In the genomic region with DNA sequence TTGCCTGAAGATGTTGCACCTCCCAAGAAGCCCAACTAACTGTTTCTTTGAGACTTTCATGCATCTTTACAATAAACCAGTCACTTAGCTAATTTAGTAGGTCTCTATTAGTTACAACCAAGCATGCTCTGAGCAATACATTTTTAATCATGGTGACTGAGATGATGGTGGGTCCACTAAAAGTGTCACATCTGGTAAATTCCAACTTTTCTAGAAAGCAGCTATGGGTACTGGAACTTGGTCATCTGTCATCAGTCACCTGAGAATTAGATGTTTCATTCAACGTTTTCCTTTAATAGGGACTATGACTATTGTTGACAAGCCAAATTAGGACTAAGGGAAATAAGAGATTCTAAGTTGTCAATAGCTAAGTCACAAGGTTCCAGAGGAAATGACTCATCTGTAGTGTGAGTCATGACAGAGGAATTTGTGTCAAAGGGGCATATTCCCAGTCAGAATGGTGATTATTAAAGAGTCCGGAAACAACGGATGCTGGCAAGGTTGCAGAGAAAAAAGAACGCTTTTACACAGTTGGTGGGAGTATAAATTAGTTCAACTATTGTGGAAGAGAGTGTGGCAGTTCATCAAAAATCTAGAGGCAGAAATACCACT, we compare ENCODE assay signal across 2 cellular contexts.
A peak's percentile ranks its signal among the peaks of the same experiment; 100 is the strongest.
TF ChIP-seq lines count a peak whose summit lies in the region.

No MANE protein-coding gene starts in this region.

TF ChIP-seq in IMR-90, 13 proteins besides CTCF, POLR2A, EP300 and RAD21:
- TF ChIP-seq, protein P1, sequence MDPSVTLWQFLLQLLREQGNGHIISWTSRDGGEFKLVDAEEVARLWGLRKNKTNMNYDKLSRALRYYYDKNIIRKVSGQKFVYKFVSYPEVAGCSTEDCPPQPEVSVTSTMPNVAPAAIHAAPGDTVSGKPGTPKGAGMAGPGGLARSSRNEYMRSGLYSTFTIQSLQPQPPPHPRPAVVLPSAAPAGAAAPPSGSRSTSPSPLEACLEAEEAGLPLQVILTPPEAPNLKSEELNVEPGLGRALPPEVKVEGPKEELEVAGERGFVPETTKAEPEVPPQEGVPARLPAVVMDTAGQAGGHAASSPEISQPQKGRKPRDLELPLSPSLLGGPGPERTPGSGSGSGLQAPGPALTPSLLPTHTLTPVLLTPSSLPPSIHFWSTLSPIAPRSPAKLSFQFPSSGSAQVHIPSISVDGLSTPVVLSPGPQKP (IDR thresholded peaks at IDR 0.05; ENCODE audit: borderline replicate concordance, low read depth, low read length), result no peak
- TF ChIP-seq MAFK (IDR thresholded peaks at IDR 0.05; ENCODE audit: low read depth, low read length), result no peak
- no peak for TF ChIP-seq MXI1 (IDR thresholded peaks at IDR 0.05; ENCODE audit: borderline replicate concordance, low read depth, low read length)
- TF ChIP-seq CEBPB (IDR thresholded peaks at IDR 0.05; ENCODE audit: low read depth, low read length), result no peak
- TF ChIP-seq MAZ (IDR thresholded peaks at IDR 0.05; ENCODE audit: borderline replicate concordance, low read depth, low read length), result no peak
- TF ChIP-seq, protein P2, sequence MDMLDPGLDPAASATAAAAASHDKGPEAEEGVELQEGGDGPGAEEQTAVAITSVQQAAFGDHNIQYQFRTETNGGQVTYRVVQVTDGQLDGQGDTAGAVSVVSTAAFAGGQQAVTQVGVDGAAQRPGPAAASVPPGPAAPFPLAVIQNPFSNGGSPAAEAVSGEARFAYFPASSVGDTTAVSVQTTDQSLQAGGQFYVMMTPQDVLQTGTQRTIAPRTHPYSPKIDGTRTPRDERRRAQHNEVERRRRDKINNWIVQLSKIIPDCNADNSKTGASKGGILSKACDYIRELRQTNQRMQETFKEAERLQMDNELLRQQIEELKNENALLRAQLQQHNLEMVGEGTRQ (IDR thresholded peaks at IDR 0.05; ENCODE audit: low read depth, low read length), result no peak
- no peak for TF ChIP-seq RFX5 (IDR thresholded peaks at IDR 0.05; ENCODE audit: low read depth, low read length)
- no peak for TF ChIP-seq RCOR1 (IDR thresholded peaks at IDR 0.05; ENCODE audit: insufficient replicate concordance, low read length)
- TF ChIP-seq SMC3 (IDR thresholded peaks at IDR 0.05; ENCODE audit: low read depth, low read length), result no peak
- TF ChIP-seq FOS (IDR thresholded peaks at IDR 0.05; ENCODE audit: low read depth, low read length), result no peak
- no peak for TF ChIP-seq CHD1 (IDR thresholded peaks at IDR 0.05; ENCODE audit: low read depth, low read length)
- TF ChIP-seq BHLHE40 (IDR thresholded peaks at IDR 0.05; ENCODE audit: low read depth, low read length), result no peak
- TF ChIP-seq NFE2L2 (IDR thresholded peaks at IDR 0.05; ENCODE audit: low read depth, low read length), result no peak

TF ChIP-seq in HepG2, 621 proteins besides CTCF, POLR2A, EP300 and RAD21 (continued from another document and continues in another):
- TF ChIP-seq ZNF687 (CRISPR knock-in tag; IDR thresholded peaks at IDR 0.05) (no peak), ZNF12 (CRISPR knock-in tag; IDR thresholded peaks at IDR 0.05) (no peak), SSRP1 (CRISPR knock-in tag; IDR thresholded peaks at IDR 0.05) (no peak), KLF13 (CRISPR knock-in tag; IDR thresholded peaks at IDR 0.05) (no peak), ZNF383 (CRISPR knock-in tag; IDR thresholded peaks at IDR 0.05; ENCODE audit: borderline replicate concordance) (no peak), RBFOX2 (IDR thresholded peaks at IDR 0.05; ENCODE audit: low read depth, low read length) (no peak), GABPB1 (CRISPR knock-in tag; IDR thresholded peaks at IDR 0.05) (peak; percentile 67), ATF3 (CRISPR knock-in tag; IDR thresholded peaks at IDR 0.05) (peak; percentile 96), ZKSCAN8 (CRISPR knock-in tag; IDR thresholded peaks at IDR 0.05; ENCODE audit: borderline replicate concordance) (0 out of 2 replicates have a peak, but pooled peaks have one; percentile 42), HNRNPLL (IDR thresholded peaks at IDR 0.05; ENCODE audit: low read depth, low read length, poor library complexity, severe bottlenecking) (no peak), ZNF460 (CRISPR knock-in tag; IDR thresholded peaks at IDR 0.05; ENCODE audit: borderline replicate concordance) (no peak), NBN (conservative IDR thresholded peaks at IDR 0.05) (no peak), MAFF (IDR thresholded peaks at IDR 0.05; ENCODE audit: low read depth, low read length) (peak; percentile 34; the same call in 1 of the 2 replicates), ZNF282 (IDR thresholded peaks at IDR 0.05; ENCODE audit: partially characterized antibody) (no peak), CHD2 (IDR thresholded peaks at IDR 0.05; ENCODE audit: low read depth, low read length) (no peak), ZNF234 (CRISPR knock-in tag; conservative IDR thresholded peaks at IDR 0.05) (no peak), KAT8 (CRISPR knock-in tag; IDR thresholded peaks at IDR 0.05) (0 out of 2 replicates have a peak, but pooled peaks have one; percentile 37), PITX1 (CRISPR knock-in tag; IDR thresholded peaks at IDR 0.05) (no peak), ZFP62 (CRISPR knock-in tag; IDR thresholded peaks at IDR 0.05) (no peak), HMG20A (CRISPR knock-in tag; IDR thresholded peaks at IDR 0.05; ENCODE audit: borderline replicate concordance) (peak; percentile 70), BORCS8-MEF2B (CRISPR knock-in tag; IDR thresholded peaks at IDR 0.05) (no peak), FOXA3 (CRISPR knock-in tag; IDR thresholded peaks at IDR 0.05) (peak; percentile 82), ZNF678 (CRISPR knock-in tag; IDR thresholded peaks at IDR 0.05) (no peak)
- TF ChIP-seq, protein P3, sequence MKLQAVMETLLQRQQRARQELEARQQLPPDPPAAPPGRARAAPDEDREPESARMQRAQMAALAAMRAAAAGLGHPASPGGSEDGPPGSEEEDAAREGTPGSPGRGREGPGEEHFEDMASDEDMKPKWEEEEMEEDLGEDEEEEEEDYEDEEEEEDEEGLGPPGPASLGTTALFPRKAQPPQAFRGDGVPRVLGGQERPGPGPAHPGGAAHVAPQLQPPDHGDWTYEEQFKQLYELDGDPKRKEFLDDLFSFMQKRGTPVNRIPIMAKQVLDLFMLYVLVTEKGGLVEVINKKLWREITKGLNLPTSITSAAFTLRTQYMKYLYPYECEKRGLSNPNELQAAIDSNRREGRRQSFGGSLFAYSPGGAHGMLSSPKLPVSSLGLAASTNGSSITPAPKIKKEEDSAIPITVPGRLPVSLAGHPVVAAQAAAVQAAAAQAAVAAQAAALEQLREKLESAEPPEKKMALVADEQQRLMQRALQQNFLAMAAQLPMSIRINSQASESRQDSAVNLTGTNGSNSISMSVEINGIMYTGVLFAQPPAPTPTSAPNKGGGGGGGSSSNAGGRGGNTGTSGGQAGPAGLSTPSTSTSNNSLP (IDR thresholded peaks at IDR 0.05; ENCODE audit: low read depth, low read length), result peak; percentile 71; the same call in 1 of the 2 replicates
- TF ChIP-seq, protein P4, sequence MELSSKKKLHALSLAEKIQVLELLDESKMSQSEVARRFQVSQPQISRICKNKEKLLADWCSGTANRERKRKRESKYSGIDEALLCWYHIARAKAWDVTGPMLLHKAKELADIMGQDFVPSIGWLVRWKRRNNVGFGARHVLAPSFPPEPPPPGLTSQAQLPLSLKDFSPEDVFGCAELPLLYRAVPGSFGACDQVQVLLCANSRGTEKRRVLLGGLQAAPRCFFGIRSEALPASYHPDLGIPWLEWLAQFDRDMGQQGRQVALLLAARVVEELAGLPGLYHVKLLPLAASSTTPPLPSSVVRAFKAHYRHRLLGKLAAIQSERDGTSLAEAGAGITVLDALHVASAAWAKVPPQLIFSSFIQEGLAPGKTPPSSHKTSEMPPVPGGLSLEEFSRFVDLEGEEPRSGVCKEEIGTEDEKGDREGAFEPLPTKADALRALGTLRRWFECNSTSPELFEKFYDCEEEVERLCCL (CRISPR knock-in tag; IDR thresholded peaks at IDR 0.05; ENCODE audit: borderline replicate concordance), result no peak
- TF ChIP-seq, protein P5, sequence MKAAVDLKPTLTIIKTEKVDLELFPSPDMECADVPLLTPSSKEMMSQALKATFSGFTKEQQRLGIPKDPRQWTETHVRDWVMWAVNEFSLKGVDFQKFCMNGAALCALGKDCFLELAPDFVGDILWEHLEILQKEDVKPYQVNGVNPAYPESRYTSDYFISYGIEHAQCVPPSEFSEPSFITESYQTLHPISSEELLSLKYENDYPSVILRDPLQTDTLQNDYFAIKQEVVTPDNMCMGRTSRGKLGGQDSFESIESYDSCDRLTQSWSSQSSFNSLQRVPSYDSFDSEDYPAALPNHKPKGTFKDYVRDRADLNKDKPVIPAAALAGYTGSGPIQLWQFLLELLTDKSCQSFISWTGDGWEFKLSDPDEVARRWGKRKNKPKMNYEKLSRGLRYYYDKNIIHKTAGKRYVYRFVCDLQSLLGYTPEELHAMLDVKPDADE (CRISPR knock-in tag; IDR thresholded peaks at IDR 0.05), result no peak
- TF ChIP-seq, protein P6, sequence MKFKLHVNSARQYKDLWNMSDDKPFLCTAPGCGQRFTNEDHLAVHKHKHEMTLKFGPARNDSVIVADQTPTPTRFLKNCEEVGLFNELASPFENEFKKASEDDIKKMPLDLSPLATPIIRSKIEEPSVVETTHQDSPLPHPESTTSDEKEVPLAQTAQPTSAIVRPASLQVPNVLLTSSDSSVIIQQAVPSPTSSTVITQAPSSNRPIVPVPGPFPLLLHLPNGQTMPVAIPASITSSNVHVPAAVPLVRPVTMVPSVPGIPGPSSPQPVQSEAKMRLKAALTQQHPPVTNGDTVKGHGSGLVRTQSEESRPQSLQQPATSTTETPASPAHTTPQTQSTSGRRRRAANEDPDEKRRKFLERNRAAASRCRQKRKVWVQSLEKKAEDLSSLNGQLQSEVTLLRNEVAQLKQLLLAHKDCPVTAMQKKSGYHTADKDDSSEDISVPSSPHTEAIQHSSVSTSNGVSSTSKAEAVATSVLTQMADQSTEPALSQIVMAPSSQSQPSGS (CRISPR knock-in tag; IDR thresholded peaks at IDR 0.05), result peak; percentile 68; the same call in 1 of the 2 replicates
- TF ChIP-seq, protein P7, sequence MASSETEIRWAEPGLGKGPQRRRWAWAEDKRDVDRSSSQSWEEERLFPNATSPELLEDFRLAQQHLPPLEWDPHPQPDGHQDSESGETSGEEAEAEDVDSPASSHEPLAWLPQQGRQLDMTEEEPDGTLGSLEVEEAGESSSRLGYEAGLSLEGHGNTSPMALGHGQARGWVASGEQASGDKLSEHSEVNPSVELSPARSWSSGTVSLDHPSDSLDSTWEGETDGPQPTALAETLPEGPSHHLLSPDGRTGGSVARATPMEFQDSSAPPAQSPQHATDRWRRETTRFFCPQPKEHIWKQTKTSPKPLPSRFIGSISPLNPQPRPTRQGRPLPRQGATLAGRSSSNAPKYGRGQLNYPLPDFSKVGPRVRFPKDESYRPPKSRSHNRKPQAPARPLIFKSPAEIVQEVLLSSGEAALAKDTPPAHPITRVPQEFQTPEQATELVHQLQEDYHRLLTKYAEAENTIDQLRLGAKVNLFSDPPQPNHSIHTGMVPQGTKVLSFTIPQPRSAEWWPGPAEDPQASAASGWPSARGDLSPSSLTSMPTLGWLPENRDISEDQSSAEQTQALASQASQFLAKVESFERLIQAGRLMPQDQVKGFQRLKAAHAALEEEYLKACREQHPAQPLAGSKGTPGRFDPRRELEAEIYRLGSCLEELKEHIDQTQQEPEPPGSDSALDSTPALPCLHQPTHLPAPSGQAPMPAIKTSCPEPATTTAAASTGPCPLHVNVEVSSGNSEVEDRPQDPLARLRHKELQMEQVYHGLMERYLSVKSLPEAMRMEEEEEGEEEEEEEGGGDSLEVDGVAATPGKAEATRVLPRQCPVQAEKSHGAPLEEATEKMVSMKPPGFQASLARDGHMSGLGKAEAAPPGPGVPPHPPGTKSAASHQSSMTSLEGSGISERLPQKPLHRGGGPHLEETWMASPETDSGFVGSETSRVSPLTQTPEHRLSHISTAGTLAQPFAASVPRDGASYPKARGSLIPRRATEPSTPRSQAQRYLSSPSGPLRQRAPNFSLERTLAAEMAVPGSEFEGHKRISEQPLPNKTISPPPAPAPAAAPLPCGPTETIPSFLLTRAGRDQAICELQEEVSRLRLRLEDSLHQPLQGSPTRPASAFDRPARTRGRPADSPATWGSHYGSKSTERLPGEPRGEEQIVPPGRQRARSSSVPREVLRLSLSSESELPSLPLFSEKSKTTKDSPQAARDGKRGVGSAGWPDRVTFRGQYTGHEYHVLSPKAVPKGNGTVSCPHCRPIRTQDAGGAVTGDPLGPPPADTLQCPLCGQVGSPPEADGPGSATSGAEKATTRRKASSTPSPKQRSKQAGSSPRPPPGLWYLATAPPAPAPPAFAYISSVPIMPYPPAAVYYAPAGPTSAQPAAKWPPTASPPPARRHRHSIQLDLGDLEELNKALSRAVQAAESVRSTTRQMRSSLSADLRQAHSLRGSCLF (CRISPR knock-in tag; IDR thresholded peaks at IDR 0.05; ENCODE audit: borderline replicate concordance), result no peak
- TF ChIP-seq, protein P8, sequence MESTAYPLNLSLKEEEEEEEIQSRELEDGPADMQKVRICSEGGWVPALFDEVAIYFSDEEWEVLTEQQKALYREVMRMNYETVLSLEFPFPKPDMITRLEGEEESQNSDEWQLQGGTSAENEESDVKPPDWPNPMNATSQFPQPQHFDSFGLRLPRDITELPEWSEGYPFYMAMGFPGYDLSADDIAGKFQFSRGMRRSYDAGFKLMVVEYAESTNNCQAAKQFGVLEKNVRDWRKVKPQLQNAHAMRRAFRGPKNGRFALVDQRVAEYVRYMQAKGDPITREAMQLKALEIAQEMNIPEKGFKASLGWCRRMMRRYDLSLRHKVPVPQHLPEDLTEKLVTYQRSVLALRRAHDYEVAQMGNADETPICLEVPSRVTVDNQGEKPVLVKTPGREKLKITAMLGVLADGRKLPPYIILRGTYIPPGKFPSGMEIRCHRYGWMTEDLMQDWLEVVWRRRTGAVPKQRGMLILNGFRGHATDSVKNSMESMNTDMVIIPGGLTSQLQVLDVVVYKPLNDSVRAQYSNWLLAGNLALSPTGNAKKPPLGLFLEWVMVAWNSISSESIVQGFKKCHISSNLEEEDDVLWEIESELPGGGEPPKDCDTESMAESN (CRISPR knock-in tag; conservative IDR thresholded peaks at IDR 0.05), result no peak
